ENCODE assay signal across 19 cellular contexts in the genomic region with DNA sequence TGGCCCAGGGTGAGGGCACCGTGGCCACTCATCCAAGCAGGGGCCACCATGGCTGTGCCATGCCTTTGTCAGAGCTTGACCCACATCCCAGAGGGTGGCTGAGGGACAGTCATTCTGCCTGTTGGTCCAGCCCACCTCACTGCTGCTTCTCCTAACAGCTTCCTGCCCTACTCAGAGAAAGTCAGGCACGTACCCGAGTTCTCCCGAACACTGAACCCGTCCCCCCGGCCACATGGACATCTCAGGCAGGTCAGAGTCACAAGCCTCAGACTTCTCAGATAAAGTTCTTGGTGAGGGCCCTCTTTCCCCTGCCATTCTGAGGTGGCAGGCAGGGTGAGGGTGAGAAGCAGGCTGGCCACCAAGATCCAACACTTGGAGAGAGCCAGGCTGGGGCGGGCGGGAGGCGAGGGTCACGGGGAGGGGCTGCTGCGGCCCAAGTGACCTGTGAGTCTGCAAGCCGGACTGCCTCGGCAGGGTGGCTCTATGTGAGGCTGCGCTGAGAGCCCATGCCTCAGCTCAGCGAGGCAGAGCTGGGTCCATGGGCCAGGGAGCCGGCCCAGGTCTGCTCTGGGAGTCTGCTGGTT.
"Had no signal": no experiment of that assay in that cellular context is flagged by ENCODE, and none has a peak within 500 bp of the region (broad histone marks: within the 10 kb centered on the region; RNA-seq: fewer than 3 reads in every experiment).

No MANE protein-coding gene starts in this region.

- DNase-seq: activated CD4-positive, alpha-beta T cell treated with anti-CD3 and anti-CD28 coated beads, Interleukin-2, amount 50 U/mL, for 4 hours; activated naive CD4-positive, alpha-beta T cell; cortex of kidney; effector memory CD4-positive, alpha-beta T cell; gastrocnemius medialis; mucosa of descending colon; nucleus accumbens; stimulated activated CD4-positive, alpha-beta T cell treated with anti-CD3 and anti-CD28 coated beads, Interleukin-2, amount 100 ng/mL, for 24 hours; testis had no signal

- H3K36me3 ChIP-seq: ascending aorta, gastrocnemius medialis, right lobe of liver had no signal

- H3K27ac ChIP-seq: ascending aorta, epithelial cell of prostate, gastrocnemius medialis, right lobe of liver, testis had no signal

- H3K4me3 ChIP-seq: ascending aorta, gastrocnemius medialis, lung, mucosa of descending colon, right lobe of liver, testis had no signal

- H3K9me3 ChIP-seq: ascending aorta, gastrocnemius medialis, mucosa of descending colon, right lobe of liver, testis had no signal

- H3K27ac Mint-ChIP-seq: activated T-helper 1 cell treated with anti-CD3 and anti-CD28 coated beads, Interleukin-12 subunit alpha, Interleukin-12 subunit beta, Interleukin-2, Interleukin-4 antibody, amounts not matched to agents 30 ng/mL and 10 ng/mL and 1 ng/mL, durations not matched to agents 14 hours and 24 hours and 36 hours; natural killer cell treated with Interleukin-12 subunit alpha and Interleukin-12 subunit beta and Interleukin-15 and Interleukin-18, amount 100 ng/mL, for 72 hours; progenitor cell of endocrine pancreas; stimulated activated naive CD8-positive, alpha-beta T cell treated with anti-CD3 and anti-CD28 coated beads, Interleukin-15, Interleukin-2, amounts not matched to agents 100 ng/mL and 50 ng/mL, for 24 hours had no signal

- ATAC-seq: gastrocnemius medialis; mucosa of descending colon; natural killer cell treated with Interleukin-12 subunit alpha and Interleukin-12 subunit beta and Interleukin-15 and Interleukin-18, amount 100 ng/mL, for 72 hours; right lobe of liver had no signal

- H3K4me1 ChIP-seq: ascending aorta, gastrocnemius medialis, right lobe of liver, testis had no signal

- H3K4me3 Mint-ChIP-seq: activated T-helper 1 cell treated with anti-CD3 and anti-CD28 coated beads, Interleukin-12 subunit alpha, Interleukin-12 subunit beta, Interleukin-2, Interleukin-4 antibody, amounts not matched to agents 30 ng/mL and 10 ng/mL and 1 ng/mL, durations not matched to agents 14 hours and 24 hours and 36 hours; natural killer cell treated with Interleukin-12 subunit alpha and Interleukin-12 subunit beta and Interleukin-15 and Interleukin-18, amount 100 ng/mL, for 72 hours; stimulated activated naive CD8-positive, alpha-beta T cell treated with anti-CD3 and anti-CD28 coated beads, Interleukin-15, Interleukin-2, amounts not matched to agents 100 ng/mL and 50 ng/mL, for 24 hours had no signal

- H3K27me3 ChIP-seq: ascending aorta, gastrocnemius medialis, right lobe of liver, testis had no signal

- H3K36me3 Mint-ChIP-seq: natural killer cell treated with Interleukin-12 subunit alpha and Interleukin-12 subunit beta and Interleukin-15 and Interleukin-18, amount 100 ng/mL, for 72 hours had no signal

- FAIRE-seq: bronchial epithelial cell, kidney had no signal

- H3K27me3 Mint-ChIP-seq: progenitor cell of endocrine pancreas; stimulated activated naive CD8-positive, alpha-beta T cell treated with anti-CD3 and anti-CD28 coated beads, Interleukin-15, Interleukin-2, amounts not matched to agents 100 ng/mL and 50 ng/mL, for 24 hours had no signal

- H3K9me3 Mint-ChIP-seq: activated T-helper 1 cell treated with anti-CD3 and anti-CD28 coated beads, Interleukin-12 subunit alpha, Interleukin-12 subunit beta, Interleukin-2, Interleukin-4 antibody, amounts not matched to agents 30 ng/mL and 10 ng/mL and 1 ng/mL, durations not matched to agents 14 hours and 24 hours and 36 hours; natural killer cell treated with Interleukin-12 subunit alpha and Interleukin-12 subunit beta and Interleukin-15 and Interleukin-18, amount 100 ng/mL, for 72 hours; stimulated activated naive CD8-positive, alpha-beta T cell treated with anti-CD3 and anti-CD28 coated beads, Interleukin-15, Interleukin-2, amounts not matched to agents 100 ng/mL and 50 ng/mL, for 24 hours had no signal
